ENCODE assay signal across 13 cellular contexts in the genomic region with DNA sequence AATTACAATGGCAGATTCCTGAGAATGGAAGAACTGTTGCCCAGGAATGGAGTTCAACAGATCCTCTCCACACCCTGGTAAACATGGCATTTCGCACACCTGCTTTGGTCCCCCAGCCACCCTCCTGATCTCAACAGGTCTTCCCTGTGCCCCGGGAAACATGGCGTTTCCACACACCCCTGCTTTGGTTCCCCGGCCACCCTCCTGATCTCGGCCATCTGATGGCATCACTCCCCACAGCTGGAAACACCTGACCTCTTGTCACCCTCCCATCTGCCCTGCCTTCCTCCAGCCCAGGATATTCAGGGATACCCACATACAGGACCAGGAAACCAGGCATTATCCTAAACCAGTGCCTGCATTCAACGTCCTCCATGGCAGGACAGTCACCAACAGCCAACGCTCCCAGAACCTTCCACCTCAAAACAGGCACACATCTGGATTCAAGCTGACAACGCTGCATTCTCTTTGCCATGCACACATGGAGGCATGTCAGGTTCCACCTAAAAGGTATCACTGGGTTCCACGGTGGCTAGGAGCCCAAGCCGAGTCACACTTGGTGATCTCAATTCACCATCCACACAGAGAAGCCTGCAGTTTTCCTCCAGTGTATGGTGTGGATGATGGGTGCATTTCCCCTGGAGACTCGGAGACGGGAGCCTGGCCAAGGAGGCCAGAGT.
A peak's percentile ranks its signal among the peaks of the same experiment; 100 is the strongest.
DNase-seq lines count a peak whose midpoint lies in the region; ATAC-seq and TF ChIP-seq lines count a peak whose summit lies in the region.
"Had no signal": no experiment of that assay in that cellular context is flagged by ENCODE, and none has a peak within 500 bp of the region (broad histone marks: within the 10 kb centered on the region; RNA-seq: fewer than 3 reads in every experiment).

No MANE protein-coding gene starts in this region.

- ATAC-seq in WTC11 = peak; percentile 9; the same call in 1 of the 2 replicates
- no peak for ATAC-seq in GM19397 (IDR thresholded peaks at IDR 0.05; ENCODE audit: unreplicated experiment)
- no peak for ATAC-seq in HG03354 (IDR thresholded peaks at IDR 0.05; ENCODE audit: poor library complexity, severe bottlenecking, unreplicated experiment)
- ATAC-seq: activated CD4-positive, alpha-beta T cell treated with anti-CD3 and anti-CD28 coated beads for 36 hours had no signal

- H3K9me3 Mint-ChIP-seq in WTC11 (no peaks in the 10 kb centered on the region), type B pancreatic cell (no peaks in the 10 kb centered on the region)

- H3K27me3 ChIP-seq in hepatocyte (no peaks in the 10 kb centered on the region), trophoblast cell (ENCODE audit: insufficient read depth, low read length) (no peaks in the 10 kb centered on the region)
- H3K27me3 ChIP-seq: MG63, SJCRH30 had no signal

- TF ChIP-seq CTCF in WTC11 (IDR thresholded peaks at IDR 0.05) = no peak
- no peak for TF ChIP-seq CTCF in hepatocyte (IDR thresholded peaks at IDR 0.05; ENCODE audit: poor library complexity)
- no peak for TF ChIP-seq CTCF in type B pancreatic cell (conservative IDR thresholded peaks at IDR 0.05)

- H4K8ac ChIP-seq in trophoblast cell (ENCODE audit: low read depth, low read length) = no peak overlapping the region

- H3K9me3 ChIP-seq in hepatocyte (ENCODE audit: low read depth) (no peaks in the 10 kb centered on the region), trophoblast cell (ENCODE audit: insufficient read depth, low read depth, low read length) (no peaks in the 10 kb centered on the region)
- H3K9me3 ChIP-seq: MG63, SJCRH30 had no signal

- H3K4me2 ChIP-seq in hepatocyte (peak overlapping the region; percentile 43), trophoblast cell (ENCODE audit: low read length) (peak overlapping the region; percentile 10)

- no peaks in the 10 kb centered on the region for H3K9me2 ChIP-seq in hepatocyte (replicated peaks; ENCODE audit: insufficient read depth)

- H3K4me3 ChIP-seq in hepatocyte (no peak overlapping the region), trophoblast cell (ENCODE audit: low read depth, low read length) (no peak overlapping the region)
- H3K4me3 ChIP-seq: MG63, SJCRH30 had no signal

- H4K20me1 ChIP-seq in hepatocyte (ENCODE audit: insufficient read depth, poor library complexity, severe bottlenecking) = peaks cover 65% of the 10 kb centered on the region

- no peak overlapping the region for H3K23ac ChIP-seq in trophoblast cell (ENCODE audit: low read length)

- H3K79me1 ChIP-seq in trophoblast cell (ENCODE audit: low read length) = peaks cover 8% of the 10 kb centered on the region

- POLR2A ChIA-PET in WTC11 (lab: Charles Lee) = no interaction called here

- H3K18ac ChIP-seq in trophoblast cell (ENCODE audit: low read length) = peak overlapping the region; percentile 53

- WGBS in hepatocyte (ENCODE audit: low lambda C conversion rate, missing lambda C conversion rate) = 87% methylated on average over 12 of the region's 12 CpGs
- WGBS in trophoblast cell (ENCODE audit: extremely low coverage, insufficient coverage, insufficient read length) = no CpG with 5 or more reads among the region's 12 CpGs

- H2BK5ac ChIP-seq in trophoblast cell (ENCODE audit: low read depth, low read length, poor library complexity) = no peak overlapping the region

- DNase-seq in WTC11 (ENCODE audit: low spot score) (no peak), hepatocyte (ENCODE audit: low spot score) (no peak), trophoblast cell (no peak), type B pancreatic cell (ENCODE audit: extremely low spot score, unreplicated experiment) (no peak), HUDEP-2 (lab: John Stamatoyannopoulos, UW; ENCODE audit: unreplicated experiment in 76 of 76) (no peak)
- DNase-seq: activated CD4-positive, alpha-beta T cell treated with anti-CD3 and anti-CD28 coated beads for 36 hours; activated naive CD4-positive, alpha-beta T cell treated with anti-CD3 and anti-CD28 coated beads, Interleukin-2, amount 50 U/mL, for 16 hours; left cardiac atrium; MG63; NCI-H524 treated with DMSO at 0.1 percent for 48 hours; SJCRH30 had no signal

- H3K27ac Mint-ChIP-seq in WTC11 = peak overlapping the region; percentile 79
- H3K27ac Mint-ChIP-seq in type B pancreatic cell = peak overlapping the region; percentile 89
- H3K27ac Mint-ChIP-seq: activated CD4-positive, alpha-beta T cell treated with anti-CD3 and anti-CD28 coated beads for 36 hours had no signal

- H2AK5ac ChIP-seq in trophoblast cell (ENCODE audit: low read length) = peak overlapping the region; percentile 54

- H3K36me3 Mint-ChIP-seq in WTC11 = no peaks in the 10 kb centered on the region
- H3K36me3 Mint-ChIP-seq in type B pancreatic cell = peaks cover 3% of the 10 kb centered on the region

- peak overlapping the region; percentile 29 for H4K91ac ChIP-seq in trophoblast cell (ENCODE audit: low read depth, low read length)

- H3K4me1 Mint-ChIP-seq in WTC11 (peaks cover 62% of the 10 kb centered on the region), type B pancreatic cell (ENCODE audit: unreplicated experiment) (peaks cover 86% of the 10 kb centered on the region)

- peaks cover 10% of the 10 kb centered on the region for H3K4me1 ChIP-seq in hepatocyte (ENCODE audit: insufficient read depth)
- peaks cover 37 to 41% of the 10 kb centered on the region in 2 experiments for H3K4me1 ChIP-seq in trophoblast cell (ENCODE audit: control insufficient read depth in 1 of 2, insufficient read depth in 2 of 2, low read length in 2 of 2)

- H3K4me3 Mint-ChIP-seq in WTC11 (0 out of 2 replicates have a peak overlapping the region, but pooled peaks have one; percentile 5), type B pancreatic cell (peak overlapping the region; percentile 77)
- H3K4me3 Mint-ChIP-seq: activated CD4-positive, alpha-beta T cell treated with anti-CD3 and anti-CD28 coated beads for 36 hours had no signal

- H3K27ac ChIP-seq in hepatocyte = no peak overlapping the region
- no peak overlapping the region for H3K27ac ChIP-seq in trophoblast cell (ENCODE audit: low read depth, low read length)
- H3K27ac ChIP-seq: SJCRH30 had no signal

- no peak overlapping the region for H2BK12ac ChIP-seq in trophoblast cell (ENCODE audit: low read length)

- H3K36me3 ChIP-seq in hepatocyte (replicated peaks; ENCODE audit: insufficient read depth, low read depth) (no peaks in the 10 kb centered on the region), trophoblast cell (ENCODE audit: control insufficient read depth in 1 of 2, insufficient read depth in 2 of 2, low read length in 2 of 2) (no peaks in the 10 kb centered on the region)
- H3K36me3 ChIP-seq: MG63, SJCRH30 had no signal

- H3K14ac ChIP-seq in trophoblast cell (ENCODE audit: low read length) = peak overlapping the region; percentile 18

- H3K4ac ChIP-seq in trophoblast cell (ENCODE audit: low read depth, low read length) = no peak overlapping the region

- H2AFZ ChIP-seq in hepatocyte (no peak overlapping the region), trophoblast cell (ENCODE audit: insufficient read depth, low read length, poor library complexity) (no peak overlapping the region)

- CTCF ChIA-PET in WTC11 (lab: Charles Lee) = no interaction called here

- no peak overlapping the region for H3K9ac ChIP-seq in trophoblast cell (ENCODE audit: low read length)

- H3K79me2 ChIP-seq in hepatocyte (peaks cover 79% of the 10 kb centered on the region), trophoblast cell (ENCODE audit: control insufficient read depth, insufficient read depth, low read length, poor library complexity) (peaks cover 2% of the 10 kb centered on the region)

- no peak overlapping the region for H2BK120ac ChIP-seq in trophoblast cell (ENCODE audit: insufficient read depth, low read length, poor library complexity)

- no peaks in the 10 kb centered on the region for H3K27me3 Mint-ChIP-seq in WTC11 (ENCODE audit: low read depth)
- H3K27me3 Mint-ChIP-seq in type B pancreatic cell = no peaks in the 10 kb centered on the region

- no peak overlapping the region for H4K12ac ChIP-seq in trophoblast cell (ENCODE audit: low read depth, low read length)

TF ChIP-seq in WTC11, 78 proteins besides CTCF, POLR2A, EP300 and RAD21:
- no peak for TF ChIP-seq ZNF396 (CRISPR knock-in tag; IDR thresholded peaks at IDR 0.05; ENCODE audit: borderline replicate concordance)
